ENCODE assay signal across 20 cellular contexts in the genomic region with DNA sequence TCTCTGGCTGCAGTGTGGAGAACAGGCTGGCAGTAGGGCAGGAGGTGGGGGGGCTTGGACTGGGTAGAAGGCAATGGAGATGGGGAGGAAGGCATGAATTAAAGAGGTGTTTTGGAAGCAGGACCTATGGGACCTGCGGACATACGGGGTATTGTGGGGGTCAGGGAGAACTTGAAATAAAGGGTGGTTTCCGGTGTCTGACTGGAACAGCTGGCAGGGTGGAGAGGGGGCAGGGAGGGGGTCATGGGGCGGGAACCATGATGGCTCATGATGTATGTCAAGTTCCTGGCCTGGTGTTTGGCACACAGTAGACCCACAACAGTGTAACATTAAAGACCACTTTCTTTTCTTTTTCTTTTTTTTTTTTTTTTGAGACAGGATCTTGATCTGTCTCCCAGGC. TPM values are rescaled to one million over a fixed set of nuclear protein-coding genes. Genes with fewer than 3 reads are reported as not detected.
"Had no signal": no experiment of that assay in that cellular context is flagged by ENCODE, and none has a peak within 500 bp of the region (broad histone marks: within the 10 kb centered on the region; RNA-seq: fewer than 3 reads in every experiment).

No MANE protein-coding gene starts in this region.

- H3K36me3 ChIP-seq: breast epithelium had no signal

- H3K27ac ChIP-seq: breast epithelium, PC-9 had no signal

- H3K4me2 ChIP-seq: PC-9 had no signal

- ATAC-seq: activated CD4-positive, alpha-beta T cell treated with anti-CD3 and anti-CD28 coated beads for 36 hours; T-cell had no signal

- H3K9me3 Mint-ChIP-seq: activated CD4-positive, alpha-beta memory T cell treated with anti-CD3 and anti-CD28 coated beads, Interleukin-2, amount 10 ng/mL, durations not matched to agents 7 days and 5 days; activated naive CD4-positive, alpha-beta T cell treated with anti-CD3 and anti-CD28 coated beads, Interleukin-2, amount 50 U/mL, for 24 hours; T-cell had no signal

- H2AFZ ChIP-seq: PC-9 had no signal

- H3K4me3 ChIP-seq: breast epithelium, PC-9 had no signal

- H3K4me1 ChIP-seq: breast epithelium had no signal

- H3K36me3 Mint-ChIP-seq: activated naive CD4-positive, alpha-beta T cell treated with anti-CD3 and anti-CD28 coated beads, Interleukin-2, amount 50 U/mL, for 24 hours; T-cell had no signal

- H3K9me3 ChIP-seq: breast epithelium had no signal

- H3K27me3 ChIP-seq: breast epithelium had no signal

- FAIRE-seq: TTC549 had no signal

- H3K27ac Mint-ChIP-seq: activated CD4-positive, alpha-beta memory T cell treated with anti-CD3 and anti-CD28 coated beads, Interleukin-2, amount 10 ng/mL, durations not matched to agents 7 days and 5 days; activated CD4-positive, alpha-beta T cell treated with anti-CD3 and anti-CD28 coated beads for 36 hours; activated naive CD4-positive, alpha-beta T cell treated with anti-CD3 and anti-CD28 coated beads, Interleukin-2, amount 50 U/mL, for 24 hours; T-cell had no signal

- DNase-seq: activated CD4-positive, alpha-beta memory T cell treated with anti-CD3 and anti-CD28 coated beads, Interleukin-2, amount 10 ng/mL, durations not matched to agents 7 days and 5 days; activated CD4-positive, alpha-beta T cell treated with anti-CD3 and anti-CD28 coated beads for 36 hours; activated CD4-positive, alpha-beta T cell treated with anti-CD3 and anti-CD28 coated beads, Interleukin-2, amount 50 U/mL, for 1 hour; activated CD4-positive, CD25-positive, alpha-beta regulatory T cell; activated CD8-positive, alpha-beta memory T cell treated with anti-CD3 and anti-CD28 coated beads, Interleukin-2, amount 50 U/mL, for 4 hours; aorta; caudate nucleus; NCI-H1048; NCI-H146; NCI-H187 treated with DMSO at 0.1 percent for 48 hours; NCI-H2081 treated with DMSO at 0.1 percent for 48 hours; NCI-H446; PC-9; SHP77 treated with DMSO at 0.1 percent for 48 hours; T-cell; T-helper 2 cell; T1000 had no signal

- H3K27me3 Mint-ChIP-seq: activated CD4-positive, alpha-beta memory T cell treated with anti-CD3 and anti-CD28 coated beads, Interleukin-2, amount 10 ng/mL, durations not matched to agents 7 days and 5 days; activated CD4-positive, alpha-beta T cell treated with anti-CD3 and anti-CD28 coated beads for 36 hours; activated naive CD4-positive, alpha-beta T cell treated with anti-CD3 and anti-CD28 coated beads, Interleukin-2, amount 50 U/mL, for 24 hours; T-cell had no signal

- H3K4me3 Mint-ChIP-seq: activated CD4-positive, alpha-beta memory T cell treated with anti-CD3 and anti-CD28 coated beads, Interleukin-2, amount 10 ng/mL, durations not matched to agents 7 days and 5 days; activated CD4-positive, alpha-beta T cell treated with anti-CD3 and anti-CD28 coated beads for 36 hours; activated naive CD4-positive, alpha-beta T cell treated with anti-CD3 and anti-CD28 coated beads, Interleukin-2, amount 50 U/mL, for 24 hours; T-cell had no signal

RNA-seq across cellular contexts. Expression of a gene that starts 17.3 kb away (rescaled TPM):
- total RNA-seq: activated CD4-positive, alpha-beta memory T cell treated with anti-CD3 and anti-CD28 coated beads, Interleukin-2, amount 10 ng/mL, durations not matched to agents 7 days and 5 days; activated CD4-positive, alpha-beta T cell treated with anti-CD3 and anti-CD28 coated beads for 36 hours; aorta had no signal
- polyA plus RNA-seq: aorta had no signal
